Comparison of ENCODE assay signal across 8 cellular contexts in genomic region chr6:10747251-10747972, GRCh38. TPM values are rescaled to one million over a fixed set of nuclear protein-coding genes. Genes with fewer than 3 reads are reported as not detected.
DNase-seq lines count a peak whose midpoint lies in the region; ATAC-seq, FAIRE-seq and TF ChIP-seq lines count a peak whose summit lies in the region.

TSS of gene TMEM14B (plus strand) at chr6:10747805. CDS start at chr6:10749246, 1,441 bp downstream.

- H3K4me1 ChIP-seq in OCI-LY7 (ENCODE audit: insufficient read depth, low read length, poor library complexity, severe bottlenecking) (peaks cover 27% of the 10 kb centered on the region), mononuclear cell (ENCODE audit: insufficient read depth, low read length) (peaks cover 37% of the 10 kb centered on the region)

- peak within 1 kb of the TSS; percentile 44 for H3K27ac ChIP-seq in OCI-LY7 (ENCODE audit: low read depth, low read length, poor library complexity, severe bottlenecking)

- H3K9me2 ChIP-seq in OCI-LY7 (ENCODE audit: insufficient read depth, low read length): no peaks in the 10 kb centered on the region

- CTCF ChIA-PET in OCI-LY7 (lab: Charles Lee; ENCODE audit: unreplicated experiment): no interaction called here

- peak; percentile 94 for ATAC-seq in GM21526 (IDR thresholded peaks at IDR 0.05; ENCODE audit: low FRiP score, unreplicated experiment)

- intact Hi-C loops in OCI-LY7 (cut with micrococcal nuclease; ENCODE audit: unreplicated experiment): loop anchor here (1.0 to 5.0 kb wide), 5 partner anchors 24 to 235 kb away; partner anchors contain the start of gene TMEM14C

- TF ChIP-seq CTCF in D721Med (IDR thresholded peaks at IDR 0.05; ENCODE audit: insufficient read depth, missing control alignments) (no peak), OCI-LY7 (conservative IDR thresholded peaks at IDR 0.05; ENCODE audit: low read length) (no peak)

- DNase-seq in D721Med (ENCODE audit: insufficient read length, low spot score) (peak; percentile 94), HuH-7.5 (ENCODE audit: low spot score) (peak; percentile 85), OCI-LY7 (ENCODE audit: low spot score) (peak; percentile 98), activated T-cell treated with anti-CD3 and anti-CD28 coated beads for 24 hours (ENCODE audit: low read depth) (peak; percentile 100), epidermal melanocyte (ENCODE audit: insufficient read length, low spot score) (peak; percentile 96)
- peak; percentile 100 for DNase-seq in stimulated activated CD8-positive, alpha-beta memory T cell treated with anti-CD3 and anti-CD28 coated beads, Interleukin-4, amount 100 ng/mL, for 24 hours (ENCODE audit: low read depth)

- FAIRE-seq in D721Med (lab: Jason Lieb, UNC): no peak

- no TSS peak for BruUV-seq in OCI-LY7 (replicated peaks; lab: Mats Ljungman, UMichigan)

- peak within 1 kb of the TSS; percentile 92 for H3K4me2 ChIP-seq in OCI-LY7 (ENCODE audit: low read length)

- H2AFZ ChIP-seq in OCI-LY7 (ENCODE audit: low read length): peak within 1 kb of the TSS; percentile 85

- no peaks in the 10 kb centered on the region for H4K20me1 ChIP-seq in OCI-LY7 (ENCODE audit: insufficient read depth, low read length)

- peak within 1 kb of the TSS; percentile 77 for H3K4me3 ChIP-seq in OCI-LY7 (ENCODE audit: low read depth, low read length, poor library complexity, severe bottlenecking)
- H3K4me3 ChIP-seq in mononuclear cell (ENCODE audit: low read length): peak within 1 kb of the TSS; percentile 81

- H3K27me3 ChIP-seq in mononuclear cell (ENCODE audit: insufficient read depth, low read length): no peaks in the 10 kb centered on the region

- H3K79me2 ChIP-seq in OCI-LY7 (ENCODE audit: insufficient read depth, low read depth, low read length): peaks cover 31% of the 10 kb centered on the region

- H3K36me3 ChIP-seq in OCI-LY7 (ENCODE audit: insufficient read depth, low read length): peaks cover 27% of the 10 kb centered on the region

- POLR2A ChIA-PET in OCI-LY7 (lab: Charles Lee): interaction anchor here (0.6 to 3.6 kb wide), 18 partner anchors 9 to 299 kb away, joined by 3 to 22 read pairs (median 6); partner anchors contain the start of genes C6orf52, PAK1IP1 and TMEM14C

- H3K9me3 ChIP-seq in OCI-LY7 (ENCODE audit: low read length) (no peaks in the 10 kb centered on the region), mononuclear cell (ENCODE audit: low read depth, low read length) (no peaks in the 10 kb centered on the region)

RNA-seq across cellular contexts. Expression of gene TMEM14B, which starts in this region (rescaled TPM):
- 93.2 and 103 TPM in 2 replicates for total RNA-seq in OCI-LY7 (2014; rRNA removed; shearing (Covaris generic))
- total RNA-seq in OCI-LY7 (2022) (111 and 125 TPM in 2 replicates), mononuclear cell (28.9 TPM)

Comparison
In these comparisons a context has a peak if more than half of its experiments do, and no peak if none do; other contexts are left out.
1. Peak in every context shown above with its lines: DNase-seq, ATAC-seq, H3K4me3 ChIP-seq and H3K27ac ChIP-seq.